In the genomic region with DNA sequence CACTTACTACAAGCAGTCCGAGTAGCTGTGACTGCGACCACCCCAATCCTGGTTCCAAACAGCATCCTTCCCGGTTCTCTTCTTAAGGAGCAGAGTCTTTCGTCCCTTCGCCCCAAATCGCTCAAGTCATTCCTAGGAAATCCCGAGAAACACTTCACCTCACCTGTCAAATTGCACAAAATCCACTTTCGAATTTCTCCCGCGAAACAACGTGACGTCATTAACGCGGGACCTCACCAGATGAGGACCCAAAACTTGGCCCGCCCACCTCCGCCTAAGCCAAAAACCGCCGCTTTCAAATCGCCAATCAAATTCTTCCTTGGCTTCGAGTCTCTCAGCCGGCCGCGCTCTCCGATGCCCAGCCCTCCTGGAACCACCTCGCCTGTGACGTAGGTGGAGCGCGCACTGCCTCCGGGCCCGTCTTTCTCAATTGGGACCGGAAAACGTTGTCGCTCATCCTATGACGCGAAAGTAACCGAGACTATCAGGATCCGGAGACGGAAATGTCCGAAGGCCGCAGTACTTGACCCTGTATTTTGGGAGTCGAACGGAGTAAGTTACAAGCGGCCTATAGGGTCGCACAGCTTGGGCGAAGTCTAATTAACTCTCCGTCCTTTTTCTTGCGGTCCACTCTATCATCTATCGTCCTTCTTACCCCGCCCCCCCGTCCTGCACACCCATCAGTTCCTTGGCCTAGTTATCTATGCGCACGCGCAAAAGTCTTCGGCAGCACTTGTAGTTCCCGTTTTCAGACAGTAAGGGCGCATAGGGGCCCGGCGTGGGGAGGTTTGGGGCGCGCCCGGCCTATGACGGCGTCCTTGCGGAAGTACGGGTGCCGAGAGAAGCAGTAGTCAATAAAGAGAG, we compare ENCODE assay signal across 1 cellular context.
TF ChIP-seq lines count a peak whose summit lies in the region.

TSS of gene LARP7 (plus strand) at position 456 of the 864 bp plus-strand sequence. CDS start 7,527 bp downstream, outside the sequence.
A gene with protein sequence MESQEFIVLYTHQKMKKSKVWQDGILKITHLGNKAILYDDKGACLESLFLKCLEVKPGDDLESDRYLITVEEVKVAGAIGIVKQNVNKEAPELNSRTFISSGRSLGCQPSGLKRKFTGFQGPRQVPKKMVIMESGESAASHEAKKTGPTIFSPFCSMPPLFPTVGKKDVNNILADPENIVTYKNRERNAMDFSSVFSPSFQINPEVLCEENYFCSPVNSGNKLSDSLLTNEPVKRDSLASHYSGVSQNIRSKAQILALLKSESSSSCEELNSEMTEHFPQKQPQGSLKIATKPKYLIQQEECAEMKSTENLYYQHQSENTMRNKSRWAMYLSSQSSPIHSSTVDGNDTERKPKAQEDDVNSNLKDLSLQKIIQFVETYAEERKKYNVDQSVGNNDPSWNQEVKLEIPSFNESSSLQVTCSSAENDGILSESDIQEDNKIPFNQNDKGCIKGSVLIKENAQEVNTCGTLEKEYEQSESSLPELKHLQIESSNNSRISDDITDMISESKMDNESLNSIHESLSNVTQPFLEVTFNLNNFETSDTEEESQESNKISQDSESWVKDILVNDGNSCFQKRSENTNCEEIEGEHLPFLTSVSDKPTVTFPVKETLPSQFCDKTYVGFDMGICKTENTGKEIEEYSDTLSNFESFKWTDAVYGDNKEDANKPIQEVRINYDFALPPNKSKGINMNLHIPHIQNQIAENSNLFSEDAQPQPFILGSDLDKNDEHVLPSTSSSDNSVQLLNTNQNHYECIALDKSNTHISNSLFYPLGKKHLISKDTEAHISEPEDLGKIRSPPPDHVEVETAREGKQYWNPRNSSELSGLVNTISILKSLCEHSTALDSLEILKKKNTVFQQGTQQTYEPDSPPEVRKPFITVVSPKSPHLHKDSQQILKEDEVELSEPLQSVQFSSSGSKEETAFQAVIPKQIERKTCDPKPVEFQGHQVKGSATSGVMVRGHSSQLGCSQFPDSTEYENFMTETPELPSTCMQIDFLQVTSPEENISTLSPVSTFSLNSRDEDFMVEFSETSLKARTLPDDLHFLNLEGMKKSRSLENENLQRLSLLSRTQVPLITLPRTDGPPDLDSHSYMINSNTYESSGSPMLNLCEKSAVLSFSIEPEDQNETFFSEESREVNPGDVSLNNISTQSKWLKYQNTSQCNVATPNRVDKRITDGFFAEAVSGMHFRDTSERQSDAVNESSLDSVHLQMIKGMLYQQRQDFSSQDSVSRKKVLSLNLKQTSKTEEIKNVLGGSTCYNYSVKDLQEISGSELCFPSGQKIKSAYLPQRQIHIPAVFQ (N-terminal part only) (minus strand): TSS at position 222 of the 864 bp plus-strand sequence. CDS start 3,733 bp downstream, outside the sequence.

TF ChIP-seq in HepG2, 621 proteins besides CTCF, POLR2A, EP300 and RAD21 (continued from another document and continues in another):
- TF ChIP-seq, protein P1, sequence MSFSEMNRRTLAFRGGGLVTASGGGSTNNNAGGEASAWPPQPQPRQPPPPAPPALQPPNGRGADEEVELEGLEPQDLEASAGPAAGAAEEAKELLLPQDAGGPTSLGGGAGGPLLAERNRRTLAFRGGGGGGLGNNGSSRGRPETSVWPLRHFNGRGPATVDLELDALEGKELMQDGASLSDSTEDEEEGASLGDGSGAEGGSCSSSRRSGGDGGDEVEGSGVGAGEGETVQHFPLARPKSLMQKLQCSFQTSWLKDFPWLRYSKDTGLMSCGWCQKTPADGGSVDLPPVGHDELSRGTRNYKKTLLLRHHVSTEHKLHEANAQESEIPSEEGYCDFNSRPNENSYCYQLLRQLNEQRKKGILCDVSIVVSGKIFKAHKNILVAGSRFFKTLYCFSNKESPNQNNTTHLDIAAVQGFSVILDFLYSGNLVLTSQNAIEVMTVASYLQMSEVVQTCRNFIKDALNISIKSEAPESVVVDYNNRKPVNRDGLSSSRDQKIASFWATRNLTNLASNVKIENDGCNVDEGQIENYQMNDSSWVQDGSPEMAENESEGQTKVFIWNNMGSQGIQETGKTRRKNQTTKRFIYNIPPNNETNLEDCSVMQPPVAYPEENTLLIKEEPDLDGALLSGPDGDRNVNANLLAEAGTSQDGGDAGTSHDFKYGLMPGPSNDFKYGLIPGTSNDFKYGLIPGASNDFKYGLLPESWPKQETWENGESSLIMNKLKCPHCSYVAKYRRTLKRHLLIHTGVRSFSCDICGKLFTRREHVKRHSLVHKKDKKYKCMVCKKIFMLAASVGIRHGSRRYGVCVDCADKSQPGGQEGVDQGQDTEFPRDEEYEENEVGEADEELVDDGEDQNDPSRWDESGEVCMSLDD (CRISPR knock-in tag; IDR thresholded peaks at IDR 0.05; ENCODE audit: borderline replicate concordance), result peak; percentile 34; the same call in 1 of the 2 replicates
- TF ChIP-seq ZNF563 (CRISPR knock-in tag; IDR thresholded peaks at IDR 0.05) (no peak), TBX2 (CRISPR knock-in tag; IDR thresholded peaks at IDR 0.05; ENCODE audit: borderline replicate concordance) (peak; percentile 64), CREB3 (CRISPR knock-in tag; IDR thresholded peaks at IDR 0.05) (0 out of 2 replicates have a peak, but pooled peaks have one; percentile 81), CREB1 (IDR thresholded peaks at IDR 0.05) (peak; percentile 100), CREB1 (CRISPR knock-in tag; IDR thresholded peaks at IDR 0.05) (peak; percentile 99), JUNB (CRISPR knock-in tag; IDR thresholded peaks at IDR 0.05; ENCODE audit: borderline replicate concordance) (0 out of 2 replicates have a peak, but pooled peaks have one; percentile 27), HNRNPK (IDR thresholded peaks at IDR 0.05; ENCODE audit: low read depth, low read length, poor library complexity, severe bottlenecking) (no peak), ONECUT2 (CRISPR knock-in tag; IDR thresholded peaks at IDR 0.05) (peak; percentile 39), ZNF616 (CRISPR knock-in tag; IDR thresholded peaks at IDR 0.05; ENCODE audit: low read depth) (0 out of 2 replicates have a peak, but pooled peaks have one; percentile 24), CCDC6 (CRISPR knock-in tag; IDR thresholded peaks at IDR 0.05) (peak; percentile 52; the same call in 1 of the 2 replicates), GABPB1 (CRISPR knock-in tag; IDR thresholded peaks at IDR 0.05) (peak; percentile 95), SIX1 (CRISPR knock-in tag; IDR thresholded peaks at IDR 0.05; ENCODE audit: borderline replicate concordance) (0 out of 2 replicates have a peak, but pooled peaks have one; percentile 11), SIN3A (IDR thresholded peaks at IDR 0.05; ENCODE audit: borderline replicate concordance, low read depth, low read length) (peak; percentile 98), SSRP1 (CRISPR knock-in tag; IDR thresholded peaks at IDR 0.05) (no peak), ZNF350 (CRISPR knock-in tag; IDR thresholded peaks at IDR 0.05; ENCODE audit: borderline replicate concordance, low read depth) (peak; percentile 85; the same call in 1 of the 2 replicates), ARHGAP35 (CRISPR knock-in tag; IDR thresholded peaks at IDR 0.05; ENCODE audit: borderline replicate concordance) (no peak), ZNF44 (CRISPR knock-in tag; IDR thresholded peaks at IDR 0.05) (peak; percentile 36; the same call in 1 of the 2 replicates), ZNF382 (CRISPR knock-in tag; IDR thresholded peaks at IDR 0.05; ENCODE audit: borderline replicate concordance) (no peak), THAP11 (CRISPR knock-in tag; IDR thresholded peaks at IDR 0.05) (peak; percentile 92), SPEN (CRISPR knock-in tag; IDR thresholded peaks at IDR 0.05; ENCODE audit: low read depth) (peak; percentile 89; the same call in 1 of the 2 replicates), ZNF740 (CRISPR knock-in tag; IDR thresholded peaks at IDR 0.05) (no peak; the same call in 1 of the 2 replicates), TAF1 (CRISPR knock-in tag; IDR thresholded peaks at IDR 0.05) (peak; percentile 48; the same call in 1 of the 2 replicates), NBN (conservative IDR thresholded peaks at IDR 0.05) (no peak), ZNF367 (CRISPR knock-in tag; IDR thresholded peaks at IDR 0.05; ENCODE audit: borderline replicate concordance) (0 out of 2 replicates have a peak, but pooled peaks have one; percentile 39), ZNF232 (CRISPR knock-in tag; IDR thresholded peaks at IDR 0.05; ENCODE audit: borderline replicate concordance) (peak; percentile 84; the same call in 1 of the 2 replicates), IRX3 (CRISPR knock-in tag; IDR thresholded peaks at IDR 0.05; ENCODE audit: borderline replicate concordance, low read depth) (peak; percentile 81; the same call in 1 of the 2 replicates), ZMAT3 (CRISPR knock-in tag; conservative IDR thresholded peaks at IDR 0.05) (peak; percentile 40; the same call in 1 of the 2 replicates), MAFG (CRISPR knock-in tag; IDR thresholded peaks at IDR 0.05) (no peak), ISL2 (CRISPR knock-in tag; IDR thresholded peaks at IDR 0.05) (peak; percentile 60; the same call in 1 of the 2 replicates), KLF16 (CRISPR knock-in tag; IDR thresholded peaks at IDR 0.05) (peak in 1 of 2 experiments; percentile 63; a peak in 2 of 4 replicates), REL (CRISPR knock-in tag; conservative IDR thresholded peaks at IDR 0.05) (no peak; the same call in 1 of the 2 replicates), HOXD1 (CRISPR knock-in tag; IDR thresholded peaks at IDR 0.05) (no peak), MIER2 (CRISPR knock-in tag; IDR thresholded peaks at IDR 0.05) (0 out of 2 replicates have a peak, but pooled peaks have one; percentile 9), KLF9 (CRISPR knock-in tag; IDR thresholded peaks at IDR 0.05; ENCODE audit: low read depth) (no peak)
- TF ChIP-seq, protein P2, sequence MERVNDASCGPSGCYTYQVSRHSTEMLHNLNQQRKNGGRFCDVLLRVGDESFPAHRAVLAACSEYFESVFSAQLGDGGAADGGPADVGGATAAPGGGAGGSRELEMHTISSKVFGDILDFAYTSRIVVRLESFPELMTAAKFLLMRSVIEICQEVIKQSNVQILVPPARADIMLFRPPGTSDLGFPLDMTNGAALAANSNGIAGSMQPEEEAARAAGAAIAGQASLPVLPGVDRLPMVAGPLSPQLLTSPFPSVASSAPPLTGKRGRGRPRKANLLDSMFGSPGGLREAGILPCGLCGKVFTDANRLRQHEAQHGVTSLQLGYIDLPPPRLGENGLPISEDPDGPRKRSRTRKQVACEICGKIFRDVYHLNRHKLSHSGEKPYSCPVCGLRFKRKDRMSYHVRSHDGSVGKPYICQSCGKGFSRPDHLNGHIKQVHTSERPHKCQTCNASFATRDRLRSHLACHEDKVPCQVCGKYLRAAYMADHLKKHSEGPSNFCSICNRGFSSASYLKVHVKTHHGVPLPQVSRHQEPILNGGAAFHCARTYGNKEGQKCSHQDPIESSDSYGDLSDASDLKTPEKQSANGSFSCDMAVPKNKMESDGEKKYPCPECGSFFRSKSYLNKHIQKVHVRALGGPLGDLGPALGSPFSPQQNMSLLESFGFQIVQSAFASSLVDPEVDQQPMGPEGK (CRISPR knock-in tag; IDR thresholded peaks at IDR 0.05), result peak; percentile 49
- TF ChIP-seq, protein P3, sequence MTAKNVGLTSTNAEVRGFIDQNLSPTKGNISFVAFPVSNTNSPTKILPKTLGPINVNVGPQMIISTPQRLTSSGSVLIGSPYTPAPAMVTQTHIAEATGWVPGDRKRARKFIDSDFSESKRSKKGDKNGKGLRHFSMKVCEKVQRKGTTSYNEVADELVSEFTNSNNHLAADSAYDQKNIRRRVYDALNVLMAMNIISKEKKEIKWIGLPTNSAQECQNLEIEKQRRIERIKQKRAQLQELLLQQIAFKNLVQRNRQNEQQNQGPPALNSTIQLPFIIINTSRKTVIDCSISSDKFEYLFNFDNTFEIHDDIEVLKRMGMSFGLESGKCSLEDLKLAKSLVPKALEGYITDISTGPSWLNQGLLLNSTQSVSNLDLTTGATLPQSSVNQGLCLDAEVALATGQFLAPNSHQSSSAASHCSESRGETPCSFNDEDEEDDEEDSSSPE (CRISPR knock-in tag; IDR thresholded peaks at IDR 0.05), result peak; percentile 99
- TF ChIP-seq, protein P4, sequence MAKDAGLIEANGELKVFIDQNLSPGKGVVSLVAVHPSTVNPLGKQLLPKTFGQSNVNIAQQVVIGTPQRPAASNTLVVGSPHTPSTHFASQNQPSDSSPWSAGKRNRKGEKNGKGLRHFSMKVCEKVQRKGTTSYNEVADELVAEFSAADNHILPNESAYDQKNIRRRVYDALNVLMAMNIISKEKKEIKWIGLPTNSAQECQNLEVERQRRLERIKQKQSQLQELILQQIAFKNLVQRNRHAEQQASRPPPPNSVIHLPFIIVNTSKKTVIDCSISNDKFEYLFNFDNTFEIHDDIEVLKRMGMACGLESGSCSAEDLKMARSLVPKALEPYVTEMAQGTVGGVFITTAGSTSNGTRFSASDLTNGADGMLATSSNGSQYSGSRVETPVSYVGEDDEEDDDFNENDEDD (CRISPR knock-in tag; IDR thresholded peaks at IDR 0.05; ENCODE audit: borderline replicate concordance), result peak; percentile 99
- TF ChIP-seq, protein P5, sequence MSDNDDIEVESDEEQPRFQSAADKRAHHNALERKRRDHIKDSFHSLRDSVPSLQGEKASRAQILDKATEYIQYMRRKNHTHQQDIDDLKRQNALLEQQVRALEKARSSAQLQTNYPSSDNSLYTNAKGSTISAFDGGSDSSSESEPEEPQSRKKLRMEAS (IDR thresholded peaks at IDR 0.05), result peak; percentile 68
- TF ChIP-seq, protein P6, sequence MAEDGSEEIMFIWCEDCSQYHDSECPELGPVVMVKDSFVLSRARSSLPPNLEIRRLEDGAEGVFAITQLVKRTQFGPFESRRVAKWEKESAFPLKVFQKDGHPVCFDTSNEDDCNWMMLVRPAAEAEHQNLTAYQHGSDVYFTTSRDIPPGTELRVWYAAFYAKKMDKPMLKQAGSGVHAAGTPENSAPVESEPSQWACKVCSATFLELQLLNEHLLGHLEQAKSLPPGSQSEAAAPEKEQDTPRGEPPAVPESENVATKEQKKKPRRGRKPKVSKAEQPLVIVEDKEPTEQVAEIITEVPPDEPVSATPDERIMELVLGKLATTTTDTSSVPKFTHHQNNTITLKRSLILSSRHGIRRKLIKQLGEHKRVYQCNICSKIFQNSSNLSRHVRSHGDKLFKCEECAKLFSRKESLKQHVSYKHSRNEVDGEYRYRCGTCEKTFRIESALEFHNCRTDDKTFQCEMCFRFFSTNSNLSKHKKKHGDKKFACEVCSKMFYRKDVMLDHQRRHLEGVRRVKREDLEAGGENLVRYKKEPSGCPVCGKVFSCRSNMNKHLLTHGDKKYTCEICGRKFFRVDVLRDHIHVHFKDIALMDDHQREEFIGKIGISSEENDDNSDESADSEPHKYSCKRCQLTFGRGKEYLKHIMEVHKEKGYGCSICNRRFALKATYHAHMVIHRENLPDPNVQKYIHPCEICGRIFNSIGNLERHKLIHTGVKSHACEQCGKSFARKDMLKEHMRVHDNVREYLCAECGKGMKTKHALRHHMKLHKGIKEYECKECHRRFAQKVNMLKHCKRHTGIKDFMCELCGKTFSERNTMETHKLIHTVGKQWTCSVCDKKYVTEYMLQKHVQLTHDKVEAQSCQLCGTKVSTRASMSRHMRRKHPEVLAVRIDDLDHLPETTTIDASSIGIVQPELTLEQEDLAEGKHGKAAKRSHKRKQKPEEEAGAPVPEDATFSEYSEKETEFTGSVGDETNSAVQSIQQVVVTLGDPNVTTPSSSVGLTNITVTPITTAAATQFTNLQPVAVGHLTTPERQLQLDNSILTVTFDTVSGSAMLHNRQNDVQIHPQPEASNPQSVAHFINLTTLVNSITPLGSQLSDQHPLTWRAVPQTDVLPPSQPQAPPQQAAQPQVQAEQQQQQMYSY (CRISPR knock-in tag; IDR thresholded peaks at IDR 0.05), result no peak
